In the genomic region with DNA sequence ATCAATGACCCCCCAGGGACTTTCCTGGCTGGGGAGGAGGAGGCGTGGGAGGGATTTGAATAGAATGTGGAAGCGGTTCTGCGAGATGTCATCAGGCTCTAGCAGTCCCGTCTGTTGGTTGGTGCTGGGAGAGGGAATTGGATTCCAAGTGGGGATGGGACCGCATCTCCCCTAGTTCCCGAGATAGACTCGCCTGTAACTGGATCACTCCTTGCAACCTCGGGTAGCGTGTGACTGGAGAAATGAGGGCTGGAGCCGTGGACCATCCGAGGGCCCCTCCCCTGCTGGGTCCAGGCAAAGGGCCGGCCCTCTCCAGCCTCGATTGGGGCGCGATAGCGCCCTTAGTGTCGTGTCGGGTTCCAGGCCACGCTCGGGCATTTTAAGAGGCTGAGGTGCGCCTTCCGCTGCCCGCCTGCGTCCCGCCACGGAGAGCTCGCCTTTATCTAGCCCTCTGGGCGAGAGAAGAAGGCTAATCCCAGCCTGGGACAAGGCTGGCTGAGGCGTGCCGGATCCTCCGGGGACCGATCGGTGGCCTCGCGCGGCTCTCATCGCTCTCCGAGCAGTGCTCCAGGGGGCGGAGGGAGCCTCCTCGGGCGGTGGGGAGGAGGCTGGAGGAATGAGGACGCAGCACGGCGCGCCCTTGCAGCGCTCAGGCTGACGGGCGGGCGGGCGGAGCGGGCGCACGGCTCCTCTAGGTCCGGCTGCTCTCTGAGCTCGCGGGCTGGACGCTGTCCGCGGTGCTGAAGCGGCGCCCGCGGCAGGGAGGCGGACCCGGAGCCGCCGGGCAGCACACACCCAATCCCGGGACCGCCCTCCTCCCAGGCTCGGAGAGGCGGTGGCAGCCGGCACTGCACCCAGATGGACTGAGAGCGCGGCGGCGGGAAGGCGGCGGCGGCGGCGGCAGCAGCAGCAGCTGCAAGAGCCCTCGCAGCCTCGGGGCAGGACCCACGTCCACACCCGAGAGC, we compare ENCODE assay signal across 8 cellular contexts.
DNase-seq lines count a peak whose midpoint lies in the region; ATAC-seq and TF ChIP-seq lines count a peak whose summit lies in the region.

No MANE protein-coding gene starts in this region.

- H3K27me3 ChIP-seq in left lung, result peaks cover 7 to 60% of the 10 kb centered on the region in 2 donors

- peaks cover 23% of the 10 kb centered on the region for H3K4me1 Mint-ChIP-seq in activated CD4-positive, alpha-beta memory T cell treated with anti-CD3 and anti-CD28 coated beads, Interleukin-2, amount 10 ng/mL, durations not matched to agents 7 days and 5 days

- POLR2A ChIA-PET in activated CD4-positive, alpha-beta memory T cell treated with anti-CD3 and anti-CD28 coated beads, Interleukin-2, amount 10 ng/mL, durations not matched to agents 7 days and 5 days (lab: Charles Lee), result interaction anchor here (1.1 kb wide), 1 partner anchor 16 kb away, joined by 3 read pairs; no protein-coding TSS in a partner anchor

- intact Hi-C loops in left lung (cut with DNase I), result no loop called here

- no peak overlapping the region for H3K4me3 ChIP-seq in left lung

- H3K4me3 Mint-ChIP-seq in activated CD4-positive, alpha-beta memory T cell treated with anti-CD3 and anti-CD28 coated beads, Interleukin-2, amount 10 ng/mL, durations not matched to agents 7 days and 5 days, result no peak overlapping the region

- peaks cover 6 to 12% of the 10 kb centered on the region in 2 donors for H3K4me1 ChIP-seq in left lung

- ATAC-seq in left lung, result peak; percentile 100
- no peak for ATAC-seq in GM18511 (IDR thresholded peaks at IDR 0.05; ENCODE audit: unreplicated experiment)

- CTCF ChIA-PET in activated CD4-positive, alpha-beta memory T cell treated with anti-CD3 and anti-CD28 coated beads, Interleukin-2, amount 10 ng/mL, durations not matched to agents 7 days and 5 days (lab: Charles Lee), result interaction anchor here (0.5 kb wide), 1 partner anchor 344 kb away, joined by 3 read pairs; no protein-coding TSS in a partner anchor

- no peaks in the 10 kb centered on the region for H3K9me3 Mint-ChIP-seq in activated CD4-positive, alpha-beta memory T cell treated with anti-CD3 and anti-CD28 coated beads, Interleukin-2, amount 10 ng/mL, durations not matched to agents 7 days and 5 days

- H3K9me3 ChIP-seq in left lung, result no peaks in the 10 kb centered on the region

- H3K27ac ChIP-seq in left lung, result no peak overlapping the region

- TF ChIP-seq CTCF in left lung (IDR thresholded peaks at IDR 0.05), result peak; percentile 20 to 73

- H3K36me3 Mint-ChIP-seq in activated CD4-positive, alpha-beta memory T cell treated with anti-CD3 and anti-CD28 coated beads, Interleukin-2, amount 10 ng/mL, durations not matched to agents 7 days and 5 days (ENCODE audit: low read depth), result no peaks in the 10 kb centered on the region

- DNase-seq in AML-193 (lab: John Stamatoyannopoulos, UW) (peak; percentile 69 to 72), GOT3 (lab: John Stamatoyannopoulos, UW) (peak; percentile 85), NCI-H510A (lab: John Stamatoyannopoulos, UW) (peak; percentile 65), ecto neural progenitor cell (ENCODE audit: low spot score) (peak; percentile 96), left lung (peak; percentile 79 to 94)
- peak; percentile 79 for DNase-seq in activated CD4-positive, alpha-beta memory T cell treated with anti-CD3 and anti-CD28 coated beads, Interleukin-2, amount 10 ng/mL, durations not matched to agents 7 days and 5 days
- peak; percentile 21 for DNase-seq in stimulated activated CD4-positive, alpha-beta T cell treated with anti-CD3 and anti-CD28 coated beads, Interleukin-2, amount 100 ng/mL, for 4 hours (ENCODE audit: low read depth)

- H3K27me3 Mint-ChIP-seq in activated CD4-positive, alpha-beta memory T cell treated with anti-CD3 and anti-CD28 coated beads, Interleukin-2, amount 10 ng/mL, durations not matched to agents 7 days and 5 days, result peaks cover 41% of the 10 kb centered on the region

- H3K27ac Mint-ChIP-seq in activated CD4-positive, alpha-beta memory T cell treated with anti-CD3 and anti-CD28 coated beads, Interleukin-2, amount 10 ng/mL, durations not matched to agents 7 days and 5 days, result no peak overlapping the region

- no peaks in the 10 kb centered on the region for H3K36me3 ChIP-seq in left lung

Comparison
In these comparisons a context has a peak if more than half of its experiments do, and no peak if none do; other contexts are left out.
1. DNase-seq: peak in every context shown above with its lines; median percentile 96 in ecto neural progenitor cell; 86 in left lung; 85 in GOT3; 79 in activated CD4-positive, alpha-beta memory T cell treated with anti-CD3 and anti-CD28 coated beads, Interleukin-2, amount 10 ng/mL, durations not matched to agents 7 days and 5 days; 70 in AML-193; 65 in NCI-H510A; 21 in stimulated activated CD4-positive, alpha-beta T cell treated with anti-CD3 and anti-CD28 coated beads, Interleukin-2, amount 100 ng/mL, for 4 hours.